ENCODE assay signal across 8 cellular contexts in the genomic region with DNA sequence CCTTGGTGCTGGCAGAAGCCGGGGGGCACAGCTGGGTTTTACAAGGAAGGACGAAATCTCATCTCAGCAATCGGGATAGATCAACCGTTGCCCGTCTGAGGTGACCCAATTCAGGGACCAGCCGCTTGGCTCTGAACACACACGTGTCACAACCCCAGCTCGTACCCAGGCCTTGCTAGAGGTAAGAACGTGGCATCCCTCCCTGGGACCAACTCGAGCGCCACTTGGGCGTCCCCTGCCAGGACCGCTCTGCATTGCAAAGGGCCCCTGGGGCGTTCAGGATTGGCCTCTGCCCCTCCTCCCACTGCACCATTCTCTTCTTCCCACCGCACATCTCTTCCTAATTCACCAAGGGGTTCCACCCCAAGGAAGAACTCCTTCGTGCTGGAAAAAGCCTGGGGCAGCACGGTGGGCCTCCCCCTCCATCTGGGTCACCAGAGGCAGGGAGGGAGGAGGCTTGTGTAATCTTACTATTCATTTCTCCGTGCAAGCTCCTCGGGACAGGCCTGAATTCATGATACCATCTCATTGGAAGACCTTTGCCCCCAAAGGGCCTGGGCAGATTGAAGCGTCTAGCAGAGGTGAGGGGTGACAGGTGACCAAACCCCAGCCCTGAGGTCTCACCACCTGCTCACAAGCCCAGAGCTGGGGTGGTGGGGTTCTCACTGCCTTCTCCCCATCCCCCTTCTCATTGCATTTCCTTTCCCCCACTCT.
DNase-seq lines count a peak whose midpoint lies in the region; ATAC-seq and TF ChIP-seq lines count a peak whose summit lies in the region.

No MANE protein-coding gene starts in this region.

- H3K18ac ChIP-seq in trophoblast cell (ENCODE audit: low read length) = peak overlapping the region; percentile 70

- peak overlapping the region in 3 of 4 donors; percentile 11 to 41 (median 39) for H3K4me3 ChIP-seq in Peyer's patch
- peak overlapping the region; percentile 45 for H3K4me3 ChIP-seq in fibroblast of villous mesenchyme (ENCODE audit: low read depth, low read length)
- H3K4me3 ChIP-seq in trophoblast cell (ENCODE audit: low read depth, low read length) = no peak overlapping the region

- no peak overlapping the region for H3K9ac ChIP-seq in trophoblast cell (ENCODE audit: low read length)

- peaks cover 12% of the 10 kb centered on the region for H3K79me1 ChIP-seq in trophoblast cell (ENCODE audit: low read length)

- H3K4ac ChIP-seq in trophoblast cell (ENCODE audit: low read depth, low read length) = no peak overlapping the region

- H2AK5ac ChIP-seq in trophoblast cell (ENCODE audit: low read length) = peak overlapping the region; percentile 67

- peak overlapping the region; percentile 43 for H2BK5ac ChIP-seq in trophoblast cell (ENCODE audit: low read depth, low read length, poor library complexity)

- no peak for TF ChIP-seq CTCF in Peyer's patch (IDR thresholded peaks at IDR 0.05)
- TF ChIP-seq CTCF in fibroblast of villous mesenchyme (IDR thresholded peaks at IDR 0.05; ENCODE audit: insufficient read depth, low read depth, low read length) = no peak

- H3K23ac ChIP-seq in trophoblast cell (ENCODE audit: low read length) = no peak overlapping the region

- H3K14ac ChIP-seq in trophoblast cell (ENCODE audit: low read length) = peak overlapping the region; percentile 62

- H3K4me2 ChIP-seq in trophoblast cell (ENCODE audit: low read length) = peak overlapping the region; percentile 75

- TF ChIP-seq POLR2A in Peyer's patch (IDR thresholded peaks at IDR 0.05) = no peak

- H4K12ac ChIP-seq in trophoblast cell (ENCODE audit: low read depth, low read length) = peak overlapping the region; percentile 38

- WGBS in trophoblast cell (ENCODE audit: extremely low coverage, insufficient coverage, insufficient read length) = no CpG with 5 or more reads among the region's 20 CpGs

- H3K36me3 ChIP-seq in Peyer's patch (no peaks in the 10 kb centered on the region), trophoblast cell (ENCODE audit: control insufficient read depth in 1 of 2, insufficient read depth in 2 of 2, low read length in 2 of 2) (no peaks in the 10 kb centered on the region)

- DNase-seq in CD1c-positive myeloid dendritic cell (ENCODE audit: extremely low spot score) (peak; percentile 33), Peyer's patch (no peak), fibroblast of villous mesenchyme (ENCODE audit: low read depth) (no peak), trophoblast cell (no peak), NCI-H187 (lab: John Stamatoyannopoulos, UW) (no peak), H4 (ENCODE audit: low spot score) (no peak)

- peak overlapping the region; percentile 81 for H4K91ac ChIP-seq in trophoblast cell (ENCODE audit: low read depth, low read length)

- H3K4me1 ChIP-seq in Peyer's patch (peaks cover 0 to 30% (median 3%) of the 10 kb centered on the region in 4 donors), trophoblast cell (ENCODE audit: control insufficient read depth in 1 of 2, insufficient read depth in 2 of 2, low read length in 2 of 2) (peaks cover 16 to 18% of the 10 kb centered on the region in 2 experiments)

- peak overlapping the region; percentile 23 for H2BK120ac ChIP-seq in trophoblast cell (ENCODE audit: insufficient read depth, low read length, poor library complexity)

- H3K27me3 ChIP-seq in Peyer's patch (no peaks in the 10 kb centered on the region), trophoblast cell (ENCODE audit: insufficient read depth, low read length) (no peaks in the 10 kb centered on the region)

- no peaks in the 10 kb centered on the region for H3K79me2 ChIP-seq in trophoblast cell (ENCODE audit: control insufficient read depth, insufficient read depth, low read length, poor library complexity)

- peak overlapping the region; percentile 56 to 93 (median 80) for H3K27ac ChIP-seq in Peyer's patch
- peak overlapping the region; percentile 11 for H3K27ac ChIP-seq in trophoblast cell (ENCODE audit: low read depth, low read length)

- peak overlapping the region; percentile 81 for H2AFZ ChIP-seq in trophoblast cell (ENCODE audit: insufficient read depth, low read length, poor library complexity)

- H4K8ac ChIP-seq in trophoblast cell (ENCODE audit: low read depth, low read length) = peak overlapping the region; percentile 85

- ATAC-seq in HG02571 (IDR thresholded peaks at IDR 0.05; ENCODE audit: unreplicated experiment) (no peak), GM19324 (IDR thresholded peaks at IDR 0.05; ENCODE audit: low FRiP score, unreplicated experiment) (no peak)

- H3K9me3 ChIP-seq in Peyer's patch = no peaks in the 10 kb centered on the region
- no peaks in the 10 kb centered on the region for H3K9me3 ChIP-seq in trophoblast cell (ENCODE audit: insufficient read depth, low read depth, low read length)

- H2BK12ac ChIP-seq in trophoblast cell (ENCODE audit: low read length) = peak overlapping the region; percentile 70
